Comparison of ENCODE assay signal across 10 cellular contexts in genomic region chr10:4807803-4808507, GRCh38. TPM values are rescaled to one million over a fixed set of nuclear protein-coding genes. Genes with fewer than 3 reads are reported as not detected.
DNase-seq lines count a peak whose midpoint lies in the region; ATAC-seq, FAIRE-seq and TF ChIP-seq lines count a peak whose summit lies in the region.
"Had no signal": no experiment of that assay in that cellular context is flagged by ENCODE, and none has a peak within 500 bp of the region (broad histone marks: within the 10 kb centered on the region; RNA-seq: fewer than 3 reads in every experiment).

No MANE protein-coding gene starts in this region.

- peaks cover 10% of the 10 kb centered on the region for H3K4me1 Mint-ChIP-seq in stimulated activated memory B cell treated with anti-CD40 and anti-IgM and Interleukin-4, amounts not matched to agents 10 μg/mL and 1 μg/mL and 100 μg/mL, for 72 hours
- H3K4me1 Mint-ChIP-seq: natural killer cell had no signal

- H2AFZ ChIP-seq in OCI-LY3 (ENCODE audit: low read depth, low read length) (no peak overlapping the region), hepatocyte (no peak overlapping the region)

- H3K27ac Mint-ChIP-seq in stimulated activated memory B cell treated with anti-CD40 and anti-IgM and Interleukin-4, amounts not matched to agents 10 μg/mL and 1 μg/mL and 100 μg/mL, for 72 hours: no peak overlapping the region
- H3K27ac Mint-ChIP-seq: natural killer cell; T-helper 1 cell treated with Interleukin-12 subunit alpha and Interleukin-12 subunit beta and Interleukin-4 antibody, amounts not matched to agents 30 μg/mL and 1 μg/mL, for 36 hours had no signal

- no peak overlapping the region for H3K27ac ChIP-seq in OCI-LY3 (ENCODE audit: low read length)
- H3K27ac ChIP-seq in hepatocyte: no peak overlapping the region

- H3K9me3 ChIP-seq in OCI-LY3 (ENCODE audit: insufficient read depth, low read length) (no peaks in the 10 kb centered on the region), hepatocyte (ENCODE audit: low read depth) (no peaks in the 10 kb centered on the region)

- H3K36me3 Mint-ChIP-seq in stimulated activated memory B cell treated with anti-CD40 and anti-IgM and Interleukin-4, amounts not matched to agents 10 μg/mL and 1 μg/mL and 100 μg/mL, for 72 hours: no peaks in the 10 kb centered on the region
- H3K36me3 Mint-ChIP-seq: natural killer cell had no signal

- DNase-seq in Caki2 (ENCODE audit: low read depth): peak; percentile 42
- no peak for DNase-seq in frontal cortex (ENCODE audit: low spot score in 2 of 2)
- DNase-seq in hepatocyte (ENCODE audit: low spot score): no peak
- DNase-seq in middle frontal gyrus (ENCODE audit: extremely low spot score, low spot score): no peak
- no peak for DNase-seq in NK-92 treated with Interleukin-12 subunit alpha and Interleukin-12 subunit beta, amount 100 ng/mL, for 24 hours (lab: John Stamatoyannopoulos, UW)
- DNase-seq: natural killer cell had no signal

- H3K27me3 Mint-ChIP-seq in stimulated activated memory B cell treated with anti-CD40 and anti-IgM and Interleukin-4, amounts not matched to agents 10 μg/mL and 1 μg/mL and 100 μg/mL, for 72 hours: peaks cover 29% of the 10 kb centered on the region

- no peaks in the 10 kb centered on the region for H3K27me3 ChIP-seq in OCI-LY3 (ENCODE audit: low read depth, low read length)
- no peaks in the 10 kb centered on the region for H3K27me3 ChIP-seq in hepatocyte

- peak; percentile 40 for FAIRE-seq in frontal cortex (lab: Jason Lieb, UNC)

- H3K4me3 Mint-ChIP-seq in stimulated activated memory B cell treated with anti-CD40 and anti-IgM and Interleukin-4, amounts not matched to agents 10 μg/mL and 1 μg/mL and 100 μg/mL, for 72 hours: no peak overlapping the region
- H3K4me3 Mint-ChIP-seq: natural killer cell; T-helper 1 cell treated with Interleukin-12 subunit alpha and Interleukin-12 subunit beta and Interleukin-4 antibody, amounts not matched to agents 30 μg/mL and 1 μg/mL, for 36 hours had no signal

- in situ Hi-C loops in Caki2 (cut with HindIII; ENCODE audit: low pct_unique_long_range_greater_than_20kb, low sequenced_read_pairs): no loop called here

- no peaks in the 10 kb centered on the region for H3K36me3 ChIP-seq in OCI-LY3 (replicated peaks; ENCODE audit: low read depth, low read length)
- H3K36me3 ChIP-seq in hepatocyte (replicated peaks; ENCODE audit: insufficient read depth, low read depth): no peaks in the 10 kb centered on the region

- H3K4me1 ChIP-seq in OCI-LY3 (ENCODE audit: low read length): peaks cover 9% of the 10 kb centered on the region
- no peaks in the 10 kb centered on the region for H3K4me1 ChIP-seq in hepatocyte (ENCODE audit: insufficient read depth)

- peak; percentile 54 for ATAC-seq in GM21786 (IDR thresholded peaks at IDR 0.05; ENCODE audit: unreplicated experiment)
- ATAC-seq in stimulated activated memory B cell treated with anti-CD40 and anti-IgM and Interleukin-4, amounts not matched to agents 10 μg/mL and 1 μg/mL and 100 μg/mL, for 72 hours: no peak
- ATAC-seq: natural killer cell had no signal

- H3K9ac ChIP-seq in OCI-LY3 (ENCODE audit: low read length): no peak overlapping the region

- TF ChIP-seq CTCF in OCI-LY3 (IDR thresholded peaks at IDR 0.05; ENCODE audit: low read depth, low read length) (no peak), hepatocyte (IDR thresholded peaks at IDR 0.05; ENCODE audit: poor library complexity) (no peak)

- WGBS in hepatocyte (ENCODE audit: low lambda C conversion rate, missing lambda C conversion rate): 70% methylated on average over 4 of the region's 4 CpGs

- no peaks in the 10 kb centered on the region for H3K9me2 ChIP-seq in hepatocyte (replicated peaks; ENCODE audit: insufficient read depth)

- H3K4me2 ChIP-seq in OCI-LY3 (ENCODE audit: low read length): peak overlapping the region; percentile 3; the same call in 1 of the 2 replicates
- H3K4me2 ChIP-seq in hepatocyte: no peak overlapping the region

- H4K20me1 ChIP-seq in OCI-LY3 (ENCODE audit: insufficient read depth, low read length) (no peaks in the 10 kb centered on the region), hepatocyte (ENCODE audit: insufficient read depth, poor library complexity, severe bottlenecking) (no peaks in the 10 kb centered on the region)

- H3K4me3 ChIP-seq in OCI-LY3 (ENCODE audit: low read length) (no peak overlapping the region), hepatocyte (no peak overlapping the region)

- H3K9me3 Mint-ChIP-seq in stimulated activated memory B cell treated with anti-CD40 and anti-IgM and Interleukin-4, amounts not matched to agents 10 μg/mL and 1 μg/mL and 100 μg/mL, for 72 hours: no peaks in the 10 kb centered on the region
- H3K9me3 Mint-ChIP-seq: natural killer cell; T-helper 1 cell treated with Interleukin-12 subunit alpha and Interleukin-12 subunit beta and Interleukin-4 antibody, amounts not matched to agents 30 μg/mL and 1 μg/mL, for 36 hours had no signal

- H3K79me2 ChIP-seq in OCI-LY3 (ENCODE audit: low read length) (no peaks in the 10 kb centered on the region), hepatocyte (no peaks in the 10 kb centered on the region)

RNA-seq across cellular contexts. Expression of gene AKR1E2, which starts 18.1 kb away (rescaled TPM):
- total RNA-seq in Caki2 (2014; rRNA removed; shearing (Covaris generic); ENCODE audit: low replicate concordance): 74.3 and 112 TPM in 2 replicates
- total RNA-seq in frontal cortex: 74.2 TPM
- total RNA-seq in hepatocyte: 1.5 and 4.2 TPM in 2 replicates
- polyA plus RNA-seq in hepatocyte: 1.6 and 1.9 TPM in 2 replicates

Comparison
In these comparisons a context has a peak if more than half of its experiments do, and no peak if none do; other contexts are left out.
1. RNA of gene AKR1E2, which starts 18.1 kb away (total RNA-seq): 74.3 to 112 TPM in Caki2 and 74.2 TPM in frontal cortex (single experiment); 1.5 to 4.2 TPM in hepatocyte; every median in the first group is over 10 times any median in the second.